ENCODE assay signal across 20 cellular contexts in the genomic region with DNA sequence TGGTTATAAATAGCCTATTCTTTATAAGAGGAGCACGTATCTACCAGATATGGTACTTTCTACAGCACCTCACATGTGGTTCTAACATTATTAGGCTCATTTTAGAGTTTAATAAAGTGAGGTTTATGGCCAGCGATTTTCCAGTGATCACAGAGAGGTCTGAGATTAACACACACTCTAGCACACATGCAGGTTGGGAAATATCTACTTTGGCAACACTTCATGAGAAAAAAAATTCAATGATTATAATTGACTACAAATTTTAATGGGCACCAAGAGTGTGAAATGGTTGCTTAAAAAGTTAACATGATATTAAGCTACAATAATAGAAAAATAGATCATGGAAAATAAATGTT. TPM values are rescaled to one million over a fixed set of nuclear protein-coding genes. Genes with fewer than 3 reads are reported as not detected.
A peak's percentile ranks its signal among the peaks of the same experiment; 100 is the strongest.
DNase-seq lines count a peak whose midpoint lies in the region; ATAC-seq, FAIRE-seq and TF ChIP-seq lines count a peak whose summit lies in the region.
"Had no signal": no experiment of that assay in that cellular context is flagged by ENCODE, and none has a peak within 500 bp of the region (broad histone marks: within the 10 kb centered on the region; RNA-seq: fewer than 3 reads in every experiment).

No MANE protein-coding gene starts in this region.

- no TSS peak for BruUV-seq in HepG2 (replicated peaks; lab: Mats Ljungman, UMichigan)

- H2AFZ ChIP-seq in HepG2 (ENCODE audit: low read length): no peak overlapping the region
- H2AFZ ChIP-seq: GM23248 had no signal

- TF ChIP-seq RAD21 in HepG2 (CRISPR knock-in tag; IDR thresholded peaks at IDR 0.05): no peak

- H3K4me3 ChIP-seq in heart left ventricle: peak overlapping the region in 8 of 12 donors; percentile 4 to 61 (median 56)
- H3K4me3 ChIP-seq in right lobe of liver: no peak overlapping the region
- H3K4me3 ChIP-seq in HepG2 (replicated peaks in 1 of 3; ENCODE audit: insufficient read depth in 1 of 3, low read depth in 2 of 3, low read length in 3 of 3): no peak overlapping the region
- peak overlapping the region in 2 of 5 donors; percentile 24 to 35 for H3K4me3 ChIP-seq in subcutaneous abdominal adipose tissue (ENCODE audit: low read depth in 1 of 5, low read length in 5 of 5)
- H3K4me3 ChIP-seq: BLaER1, GM23248 had no signal

- TF ChIP-seq EP300 in HepG2 (IDR thresholded peaks at IDR 0.05; ENCODE audit: low read depth in 2 of 2, low read length in 2 of 2): no peak
- TF ChIP-seq EP300 in HepG2 (CRISPR knock-in tag; IDR thresholded peaks at IDR 0.05; ENCODE audit: borderline replicate concordance): no peak

- no peaks in the 10 kb centered on the region for H4K20me1 ChIP-seq in HepG2 (ENCODE audit: insufficient read depth, low read length)
- H4K20me1 ChIP-seq: BLaER1 had no signal

- CTCF ChIA-PET in HepG2 (lab: Yijun Ruan, JAX; ENCODE audit: low intra/inter-chr PET ratio, low total read pairs): no interaction called here

- WGBS in heart left ventricle, 4 donors: 42 to 55% (median 50%) methylated on average over 2 of the region's 2 CpGs
- 50% methylated on average over 2 of the region's 2 CpGs for WGBS in right lobe of liver (ENCODE audit: insufficient coverage, low coverage, low lambda C conversion rate, missing lambda C conversion rate)
- 16% methylated on average over 2 of the region's 2 CpGs for WGBS in HepG2 (ENCODE audit: low lambda C conversion rate)

- H3K27me3 ChIP-seq in heart left ventricle: peaks cover 0 to 5% (median 0%) of the 10 kb centered on the region in 9 donors
- H3K27me3 ChIP-seq in right lobe of liver: no peaks in the 10 kb centered on the region
- peaks cover 0 to 12% of the 10 kb centered on the region in 2 experiments; a peak in 2 of 5 replicates for H3K27me3 ChIP-seq in HepG2 (ENCODE audit: control insufficient read depth in 1 of 2, insufficient read depth in 2 of 2, low read length in 2 of 2)
- no peaks in the 10 kb centered on the region for H3K27me3 ChIP-seq in subcutaneous abdominal adipose tissue (ENCODE audit: control insufficient read depth in 5 of 5, insufficient read depth in 4 of 5, low read length in 5 of 5)
- H3K27me3 ChIP-seq: BLaER1 had no signal

- intact Hi-C loops in heart left ventricle (cut with DNase I) (loop anchor here in 1 of 10 donors (5.0 kb wide), 1 partner anchor 119 kb away; a partner anchor contains a TSS), cardiac septum (cut with DNase I) (loop anchor here (2.0 kb wide), 1 partner anchor 25 kb away; no protein-coding TSS in a partner anchor), right lobe of liver (cut with DNase I) (loop anchor here in 1 of 2 donors (10.0 kb wide), 1 partner anchor 161 kb away; no protein-coding TSS in a partner anchor), HepG2 (cut with micrococcal nuclease; ENCODE audit: unreplicated experiment) (no loop called here)

- POLR2A ChIA-PET in HepG2 (lab: Yijun Ruan, JAX): interaction anchor here (1.4 kb wide), 1 partner anchor 51 kb away, joined by 3 read pairs; no protein-coding TSS in a partner anchor

- no peaks in the 10 kb centered on the region for H3K36me3 Mint-ChIP-seq in nephron (ENCODE audit: low read depth)
- H3K36me3 Mint-ChIP-seq: CD14-positive monocyte; CD4-positive, alpha-beta memory T cell had no signal

- H3K4me2 ChIP-seq in HepG2 (ENCODE audit: low read depth, low read length): no peak overlapping the region
- H3K4me2 ChIP-seq: BLaER1 had no signal

- FAIRE-seq in HepG2 (lab: Jason Lieb, UNC): no peak

- peak overlapping the region in 2 of 3 experiments; percentile 82 to 84 for H3K4me3 Mint-ChIP-seq in nephron
- H3K4me3 Mint-ChIP-seq: CD14-positive monocyte; CD4-positive, alpha-beta memory T cell; HFFc6 had no signal

- peaks cover 26% of the 10 kb centered on the region for H3K4me1 Mint-ChIP-seq in nephron
- H3K4me1 Mint-ChIP-seq: CD14-positive monocyte; CD4-positive, alpha-beta memory T cell had no signal

- TF ChIP-seq CTCF in heart left ventricle (IDR thresholded peaks at IDR 0.05) (no peak), right lobe of liver (IDR thresholded peaks at IDR 0.05) (no peak), HepG2 (CRISPR knock-in tag; IDR thresholded peaks at IDR 0.05) (no peak), nephron (IDR thresholded peaks at IDR 0.05; ENCODE audit: unreplicated experiment in 3 of 3) (no peak)

- H3K27ac ChIP-seq in heart left ventricle (peak overlapping the region in 11 of 12 donors; percentile 32 to 93 (median 87)), right lobe of liver (no peak overlapping the region), HepG2 (ENCODE audit: extremely low read length, insufficient read depth, low read length) (no peak overlapping the region), subcutaneous abdominal adipose tissue (ENCODE audit: low read depth, low read length) (peak overlapping the region; percentile 81)
- H3K27ac ChIP-seq: BLaER1, GM23248, HL-60 had no signal

- no peak overlapping the region for H3K9ac ChIP-seq in HepG2 (ENCODE audit: insufficient read depth, low read depth, low read length)
- peak overlapping the region in 3 of 5 donors; percentile 48 to 65 (median 57) for H3K9ac ChIP-seq in subcutaneous abdominal adipose tissue (ENCODE audit: low read length in 5 of 5)
- H3K9ac ChIP-seq: BLaER1, GM23248 had no signal

- no peaks in the 10 kb centered on the region for H3K9me3 Mint-ChIP-seq in nephron
- H3K9me3 Mint-ChIP-seq: HFFc6 had no signal

- peak overlapping the region in 2 of 3 experiments; percentile 45 to 46 for H3K27ac Mint-ChIP-seq in nephron
- H3K27ac Mint-ChIP-seq: CD14-positive monocyte; CD4-positive, alpha-beta memory T cell; HFFc6 had no signal

- peaks cover 0 to 6% (median 0%) of the 10 kb centered on the region in 9 donors for H3K36me3 ChIP-seq in heart left ventricle
- H3K36me3 ChIP-seq in right lobe of liver: no peaks in the 10 kb centered on the region
- H3K36me3 ChIP-seq in HepG2 (replicated peaks in 1 of 2; ENCODE audit: control insufficient read depth in 1 of 2, insufficient read depth in 2 of 2, low read length in 2 of 2): no peaks in the 10 kb centered on the region
- no peaks in the 10 kb centered on the region for H3K36me3 ChIP-seq in subcutaneous abdominal adipose tissue (ENCODE audit: control insufficient read depth in 5 of 5, insufficient read depth in 5 of 5, low read length in 5 of 5)
- H3K36me3 ChIP-seq: BLaER1 had no signal

- no peaks in the 10 kb centered on the region for H3K79me2 ChIP-seq in HepG2 (ENCODE audit: insufficient read depth, low read length)

- peaks cover 0 to 12% (median 0%) of the 10 kb centered on the region in 12 donors for H3K4me1 ChIP-seq in heart left ventricle
- H3K4me1 ChIP-seq in right lobe of liver: no peaks in the 10 kb centered on the region
- no peaks in the 10 kb centered on the region for H3K4me1 ChIP-seq in HepG2 (ENCODE audit: insufficient read depth, low read length)
- peaks cover 0 to 34% (median 21%) of the 10 kb centered on the region in 5 donors for H3K4me1 ChIP-seq in subcutaneous abdominal adipose tissue (ENCODE audit: control insufficient read depth in 5 of 5, insufficient read depth in 5 of 5, low read length in 5 of 5)
- H3K4me1 ChIP-seq: BLaER1 had no signal

- TF ChIP-seq POLR2A in heart left ventricle (IDR thresholded peaks at IDR 0.05) (no peak), right lobe of liver (IDR thresholded peaks at IDR 0.05) (no peak), HepG2 (IDR thresholded peaks at IDR 0.05; ENCODE audit: insufficient read depth in 1 of 2, low read depth in 2 of 2, low read length in 2 of 2) (no peak)

- H3K9me3 ChIP-seq in heart left ventricle (peaks cover 0 to 6% (median 0%) of the 10 kb centered on the region in 12 donors), right lobe of liver (no peaks in the 10 kb centered on the region), HepG2 (ENCODE audit: low read length) (no peaks in the 10 kb centered on the region), subcutaneous abdominal adipose tissue (ENCODE audit: control insufficient read depth in 5 of 5, low read length in 5 of 5) (no peaks in the 10 kb centered on the region)
- H3K9me3 ChIP-seq: BLaER1 had no signal

- H3K27me3 Mint-ChIP-seq in nephron (ENCODE audit: low read depth): peaks cover 8% of the 10 kb centered on the region

- in situ Hi-C loops in HepG2 (cut with HindIII; ENCODE audit: extremely low pct_ligation_motif_present, low pct_unique_long_range_greater_than_20kb): no loop called here

- ATAC-seq in heart left ventricle: peak in 1 of 4 donors; percentile 1
- peak in 3 of 4 donors; percentile 27 to 60 (median 41) for ATAC-seq in right lobe of liver
- ATAC-seq in HepG2: no peak
- no peak for ATAC-seq in GM19324 (IDR thresholded peaks at IDR 0.05; ENCODE audit: low FRiP score, unreplicated experiment)
- ATAC-seq: HCT116 had no signal

- DNase-seq in heart left ventricle: no peak
- no peak for DNase-seq in cardiac septum (ENCODE audit: low spot score)
- no peak for DNase-seq in right lobe of liver
- DNase-seq in HepG2 (ENCODE audit: low spot score): no peak
- no peak for DNase-seq in T-helper 1 cell
- DNase-seq: 8988T; CD4-positive, alpha-beta memory T cell; DMS153; DMS79; GDM1; GM23248; HFFc6; IMR-90 had no signal

RNA-seq across cellular contexts. Expression of a gene that starts 0.7 kb away (rescaled TPM):
- 100 to 1,000 TPM; 148 to 405 (median 299) TPM for total RNA-seq in heart left ventricle
- polyA plus RNA-seq in heart left ventricle: 100 to 1,000 TPM in 1 of 2 donors, 10 to 100 TPM in 1; 70.8 to 125 TPM
- 188 TPM for total RNA-seq in cardiac septum
- under 1 TPM; 0.12 to 0.53 (median 0.23) TPM for total RNA-seq in right lobe of liver
- total RNA-seq in HepG2 (2016; rRNA removed; fragmentation: Illumina TruSeq; extraction: Trizol): 0.14 and 0.31 TPM in 2 replicates
- 0.09 and 0.10 TPM in 2 replicates for total RNA-seq in HepG2 (2016; cell fraction: cytosol; rRNA removed; fragmentation: Illumina TruSeq; extraction: Trizol; ENCODE audit: low read depth)
- total RNA-seq in HepG2 (2016; cell fraction: insoluble cytoplasmic fraction; rRNA removed; fragmentation: Illumina TruSeq; extraction: Trizol): 0.16 and 0.39 TPM in 2 replicates
- 0.12 and 0.21 TPM in 2 replicates for total RNA-seq in HepG2 (2016; cell fraction: membrane; rRNA removed; fragmentation: Illumina TruSeq; extraction: Trizol)
- 1.1 and 1.2 TPM in 2 replicates for total RNA-seq in HepG2 (2016; cell fraction: nucleus; rRNA removed; fragmentation: Illumina TruSeq; extraction: Trizol)
- 0.13 and 0.22 TPM in 2 replicates for polyA plus RNA-seq in HepG2 (2011; rRNA removed)
- 0.05 and 0.10 TPM in 2 replicates for polyA plus RNA-seq in HepG2 (2011; cell fraction: cytosol; rRNA removed)
- polyA plus RNA-seq in HepG2 (2011; cell fraction: nucleus; rRNA removed): 1.2 and 1.5 TPM in 2 replicates
- polyA plus RNA-seq in HepG2 (2012): 0.63 and 1.1 TPM in 2 replicates
- 0.03 TPM in 2 replicates for polyA plus RNA-seq in HepG2 (2016; cell fraction: cytosol; fragmentation: Illumina TruSeq; extraction: Trizol; ENCODE audit: low read depth)
- 0.10 and 0.11 TPM in 2 replicates for polyA plus RNA-seq in HepG2 (2016; cell fraction: insoluble cytoplasmic fraction; fragmentation: Illumina TruSeq; extraction: Trizol; ENCODE audit: low read depth)
- polyA plus RNA-seq in HepG2 (2016; cell fraction: membrane; fragmentation: Illumina TruSeq; extraction: Trizol; ENCODE audit: low read depth): 0.09 and 0.15 TPM in 2 replicates
- 0.93 and 0.99 TPM in 2 replicates for polyA plus RNA-seq in HepG2 (2016; cell fraction: nucleus; fragmentation: Illumina TruSeq; extraction: Trizol; ENCODE audit: insufficient read depth, low read depth)
- 0.07 and 0.28 TPM in 2 replicates for polyA minus RNA-seq in HepG2 (2011; rRNA and poly(A)+ RNA removed; ENCODE audit: low replicate concordance)
- polyA minus RNA-seq in HepG2 (2011; cell fraction: cytosol; rRNA and poly(A)+ RNA removed): 0.35 TPM in 1 of 2 replicates, not detected in the other
- polyA minus RNA-seq in HepG2 (2011; cell fraction: nucleus; rRNA and poly(A)+ RNA removed): 0.99 and 1.5 TPM in 2 replicates
- total RNA-seq: GM23248, HFFc6, IMR-90 had no signal
- polyA plus RNA-seq: CD14-positive monocyte; CD4-positive, alpha-beta memory T cell had no signal

Comparison
In these comparisons a context has a peak if more than half of its experiments do, and no peak if none do; other contexts are left out.
1. ATAC-seq: peak in right lobe of liver (3 of 4); none in HepG2 (single experiment) and GM19324 (single experiment).
2. H3K27ac ChIP-seq: peak in heart left ventricle (11 of 12) and subcutaneous abdominal adipose tissue (single experiment); none in right lobe of liver (0 of 3) and HepG2 (single experiment).
3. H3K4me3 ChIP-seq: peak in heart left ventricle (8 of 12); none in right lobe of liver (0 of 3) and HepG2 (0 of 3).
4. RNA of a gene that starts 0.7 kb away (total RNA-seq): 148 to 405 TPM in heart left ventricle and 188 TPM in cardiac septum (single experiment); 0.09 to 1.2 TPM in HepG2 and 0.12 to 0.53 TPM in right lobe of liver; every median in the first group is over 10 times any median in the second.